In the genomic region with DNA sequence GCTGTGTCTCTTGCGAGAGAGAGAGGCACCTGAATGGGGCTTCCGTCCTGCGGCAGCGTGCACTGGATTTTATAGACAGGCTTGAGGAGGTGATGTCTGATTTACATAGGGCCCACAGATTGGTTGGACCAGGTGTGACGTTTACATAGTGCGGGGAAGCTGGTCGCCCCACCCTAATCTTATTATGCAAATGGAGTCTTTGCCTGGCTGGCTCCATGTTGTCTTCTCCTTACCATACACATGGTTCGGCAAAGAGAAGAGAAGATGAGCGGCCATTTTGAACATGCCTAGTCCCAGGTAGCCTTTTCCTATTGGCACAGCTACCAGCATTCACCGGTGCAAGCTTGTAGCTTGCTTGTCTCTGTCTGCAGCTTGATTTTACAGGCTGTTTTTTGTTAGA, we compare ENCODE assay signal across 12 cellular contexts.
DNase-seq lines count a peak whose midpoint lies in the region; TF ChIP-seq lines count a peak whose summit lies in the region.
"Had no signal": no experiment of that assay in that cellular context is flagged by ENCODE, and none has a peak within 500 bp of the region (broad histone marks: within the 10 kb centered on the region; RNA-seq: fewer than 3 reads in every experiment).

No MANE protein-coding gene starts in this region.

- H3K14ac ChIP-seq in H9 (ENCODE audit: insufficient read depth, low read length) = no peak overlapping the region; the same call in 1 of the 2 replicates

- peak overlapping the region; percentile 13 for H2BK5ac ChIP-seq in H9 (ENCODE audit: insufficient read length, low read length)

- H4K8ac ChIP-seq in H9 (replicated peaks; ENCODE audit: insufficient read length, low read depth, low read length) = no peak overlapping the region

- CTCF ChIA-PET in activated naive CD4-positive, alpha-beta T cell treated with anti-CD3 and anti-CD28 coated beads for 36 hours (lab: Charles Lee) = no interaction called here

- H4K5ac ChIP-seq in H9 (ENCODE audit: insufficient read length, low read depth, low read length) = peak overlapping the region; percentile 34

- H4K20me1 ChIP-seq in H9 (ENCODE audit: control insufficient read depth, insufficient read depth, insufficient read length) = no peaks in the 10 kb centered on the region
- H4K20me1 ChIP-seq: BLaER1 treated with 17β-estradiol and CSF1 and Interleukin-3, amounts not matched to agents 10 nM and 100 nM had no signal

- H2AFZ ChIP-seq in H9 (ENCODE audit: low read length) = no peak overlapping the region

- no CpG with 5 or more reads among the region's 10 CpGs for WGBS in H9 (ENCODE audit: extremely low coverage, insufficient read length, low lambda C conversion rate)

- no peaks in the 10 kb centered on the region for H3K79me2 ChIP-seq in H9 (ENCODE audit: insufficient read depth, low read length)

- peak overlapping the region; percentile 91 to 99 (median 99) for H3K27ac Mint-ChIP-seq in H9
- H3K27ac Mint-ChIP-seq in activated naive CD4-positive, alpha-beta T cell treated with anti-CD3 and anti-CD28 coated beads for 36 hours = no peak overlapping the region
- H3K27ac Mint-ChIP-seq: T-cell had no signal

- TF ChIP-seq CTCF in H9 (conservative IDR thresholded peaks at IDR 0.05) = no peak

- no peaks in the 10 kb centered on the region for H3K27me3 ChIP-seq in H9 (ENCODE audit: insufficient read depth, low read length)
- H3K27me3 ChIP-seq: BLaER1 treated with 17β-estradiol and CSF1 and Interleukin-3, amounts not matched to agents 10 nM and 100 nM had no signal

- H2BK12ac ChIP-seq in H9 (ENCODE audit: insufficient read length, low read depth, low read length) = peak overlapping the region; percentile 6

- peak overlapping the region; percentile 43 for H3K18ac ChIP-seq in H9 (ENCODE audit: insufficient read length, low read depth, low read length)

- H3K4me1 ChIP-seq in H9 (ENCODE audit: insufficient read depth, low read length) = peaks cover 31% of the 10 kb centered on the region
- H3K4me1 ChIP-seq: BLaER1 treated with 17β-estradiol and CSF1 and Interleukin-3, amounts not matched to agents 10 nM and 100 nM had no signal

- no peak overlapping the region for H2BK15ac ChIP-seq in H9 (ENCODE audit: low read depth, low read length)

- H2BK120ac ChIP-seq in H9 (ENCODE audit: low read depth, low read length, poor library complexity, severe bottlenecking) = no peak overlapping the region

- H3K4me1 Mint-ChIP-seq in H9 = peaks cover 40 to 42% of the 10 kb centered on the region in 2 experiments
- no peaks in the 10 kb centered on the region for H3K4me1 Mint-ChIP-seq in activated naive CD4-positive, alpha-beta T cell treated with anti-CD3 and anti-CD28 coated beads for 36 hours (ENCODE audit: low read depth)
- H3K4me1 Mint-ChIP-seq: T-cell had no signal

- no peak overlapping the region; a peak in 1 of 5 replicates for H3K4me3 Mint-ChIP-seq in H9
- no peak overlapping the region for H3K4me3 Mint-ChIP-seq in activated naive CD4-positive, alpha-beta T cell treated with anti-CD3 and anti-CD28 coated beads for 36 hours
- H3K4me3 Mint-ChIP-seq: T-cell had no signal

- no peak overlapping the region for H3K9ac ChIP-seq in H9 (ENCODE audit: extremely low read depth, insufficient read length, low read length)
- H3K9ac ChIP-seq: BLaER1 treated with 17β-estradiol and CSF1 and Interleukin-3, amounts not matched to agents 10 nM and 100 nM had no signal

- no peak overlapping the region for H2BK20ac ChIP-seq in H9 (ENCODE audit: low read depth, low read length, poor library complexity, severe bottlenecking)

- no peak overlapping the region for H3T11ph ChIP-seq in H9 (ENCODE audit: low read length)

- no peak overlapping the region; the same call in 1 of the 2 replicates for H3K4ac ChIP-seq in H9 (ENCODE audit: low read depth, low read length)

- H3K23ac ChIP-seq in H9 (ENCODE audit: insufficient read length, low read depth, low read length) = no peak overlapping the region

- H2AK5ac ChIP-seq in H9 (ENCODE audit: insufficient read length, low read length) = no peak overlapping the region

- peaks cover 30 to 42% (median 36%) of the 10 kb centered on the region in 3 experiments for H3K36me3 Mint-ChIP-seq in H9 (ENCODE audit: insufficient read depth in 1 of 3, low read depth in 3 of 3)
- H3K36me3 Mint-ChIP-seq in activated naive CD4-positive, alpha-beta T cell treated with anti-CD3 and anti-CD28 coated beads for 36 hours (ENCODE audit: low read depth) = peaks cover 2% of the 10 kb centered on the region
- H3K36me3 Mint-ChIP-seq: T-cell had no signal

- H3K9me3 ChIP-seq in H9 (ENCODE audit: control insufficient read depth, low read depth, low read length) = peaks cover 31% of the 10 kb centered on the region

- no peaks in the 10 kb centered on the region for H3K79me1 ChIP-seq in H9 (ENCODE audit: insufficient read depth, low read depth, low read length, poor library complexity, severe bottlenecking)

- H3K9me3 Mint-ChIP-seq in H9 = peaks cover 39 to 48% of the 10 kb centered on the region in 2 experiments
- H3K9me3 Mint-ChIP-seq in activated naive CD4-positive, alpha-beta T cell treated with anti-CD3 and anti-CD28 coated beads for 36 hours = peaks cover 13% of the 10 kb centered on the region

- H4K91ac ChIP-seq in H9 (ENCODE audit: insufficient read length, low read depth, low read length) = no peak overlapping the region

- peak overlapping the region; percentile 21 for H3K56ac ChIP-seq in H9 (ENCODE audit: insufficient read length, low read depth, low read length)

- no peaks in the 10 kb centered on the region; the same call in none of the 2 replicates for H3K27me3 Mint-ChIP-seq in H9 (ENCODE audit: low read depth)
- H3K27me3 Mint-ChIP-seq in activated naive CD4-positive, alpha-beta T cell treated with anti-CD3 and anti-CD28 coated beads for 36 hours (ENCODE audit: low read depth) = no peaks in the 10 kb centered on the region
- H3K27me3 Mint-ChIP-seq: T-cell had no signal

- no peak overlapping the region for H3K4me2 ChIP-seq in H9 (ENCODE audit: insufficient read depth, insufficient read length, low read length)
- H3K4me2 ChIP-seq: BLaER1 treated with 17β-estradiol and CSF1 and Interleukin-3, amounts not matched to agents 10 nM and 100 nM had no signal

- DNase-seq in H9 (peak; percentile 63), NCI-H146 (lab: John Stamatoyannopoulos, UW) (peak; percentile 41), SK-N-DZ (ENCODE audit: low spot score) (peak; percentile 66), islet precursor cell (peak; percentile 54), NCI-H128 (lab: John Stamatoyannopoulos, UW; ENCODE audit: unreplicated experiment) (no peak), midbrain (lab: John Stamatoyannopoulos, UW) (no peak)
- DNase-seq in activated naive CD4-positive, alpha-beta T cell treated with anti-CD3 and anti-CD28 coated beads for 36 hours = no peak
- DNase-seq: NCI-H1092, NCI-H187 treated with DMSO at 0.1 percent for 48 hours, T-cell, T1000 had no signal

- intact Hi-C loops in activated naive CD4-positive, alpha-beta T cell treated with anti-CD3 and anti-CD28 coated beads for 36 hours (cut with micrococcal nuclease) = no loop called here

- H3K23me2 ChIP-seq in H9 (ENCODE audit: insufficient read length, low read depth, low read length, poor library complexity, severe bottlenecking) = no peaks in the 10 kb centered on the region

- peak overlapping the region; percentile 97 for H3K27ac ChIP-seq in H9 (ENCODE audit: insufficient read length, low read depth, low read length)
- H3K27ac ChIP-seq: BLaER1 treated with 17β-estradiol and CSF1 and Interleukin-3, amounts not matched to agents 10 nM and 100 nM had no signal

Comparison
In these comparisons a context has a peak if more than half of its experiments do, and no peak if none do; other contexts are left out.
1. DNase-seq: peak in H9 (single experiment), NCI-H146 (single experiment), SK-N-DZ (single experiment) and islet precursor cell (single experiment); none in activated naive CD4-positive, alpha-beta T cell treated with anti-CD3 and anti-CD28 coated beads for 36 hours (single experiment), NCI-H128 (single experiment) and midbrain (single experiment).